In the genomic region with DNA sequence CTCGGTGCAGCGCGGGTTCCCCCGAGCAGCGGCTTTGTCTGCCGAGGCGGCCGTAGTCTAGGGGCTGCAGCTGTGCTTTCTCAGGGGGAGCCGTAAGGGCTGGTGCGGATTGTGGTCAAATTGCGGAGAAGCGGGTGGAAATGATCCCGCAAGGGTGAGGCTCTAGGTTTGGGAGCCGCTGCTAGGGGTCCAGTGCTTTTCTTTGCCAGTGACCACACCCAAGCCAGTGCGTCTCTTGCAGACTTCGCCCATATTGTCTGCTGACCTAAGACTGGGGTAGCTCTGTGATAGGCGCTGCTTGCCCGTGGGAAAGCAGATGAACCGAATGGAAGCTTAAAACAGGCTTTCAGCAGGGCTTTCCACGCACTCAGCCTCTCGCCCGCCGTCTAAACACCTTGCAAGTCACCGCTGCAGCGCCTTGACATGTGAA, we compare ENCODE assay signal across 11 cellular contexts. TPM values are rescaled to one million over a fixed set of nuclear protein-coding genes. Genes with fewer than 3 reads are reported as not detected.
DNase-seq lines count a peak whose midpoint lies in the region; ATAC-seq, FAIRE-seq and TF ChIP-seq lines count a peak whose summit lies in the region.
"Had no signal": no experiment of that assay in that cellular context is flagged by ENCODE, and none has a peak within 500 bp of the region (broad histone marks: within the 10 kb centered on the region; RNA-seq: fewer than 3 reads in every experiment).

No MANE protein-coding gene starts in this region.

- H3K23ac ChIP-seq in H1 (ENCODE audit: insufficient read length), result no peak overlapping the region
- H3K23ac ChIP-seq in neuronal stem cell (ENCODE audit: low read depth, low read length, poor library complexity), result peak overlapping the region; percentile 48

- POLR2A ChIA-PET in H1 (lab: Charles Lee; ENCODE audit: partially characterized antibody), result interaction anchor here (0.9 to 2.6 kb wide), 4 partner anchors 62 to 120 kb away, joined by 3 to 6 read pairs (median 4); partner anchors contain the start of gene MAPRE3

- TF ChIP-seq RAD21 in H1 (IDR thresholded peaks at IDR 0.05 in 1 of 2, conservative IDR thresholded peaks at IDR 0.05 in 1 of 2; ENCODE audit: low read depth in 2 of 2, low read length in 2 of 2), result no peak

- H3K18ac ChIP-seq in H1 (ENCODE audit: extremely low read depth, low read length), result no peak overlapping the region
- H3K18ac ChIP-seq in neuronal stem cell (ENCODE audit: low read length), result peak overlapping the region; percentile 98

- no peak overlapping the region for H2BK20ac ChIP-seq in H1 (ENCODE audit: low read length)

- H3K36me3 ChIP-seq in H1 (ENCODE audit: control insufficient read depth in 2 of 4, insufficient read depth in 4 of 4, low read length in 3 of 4), result no peaks in the 10 kb centered on the region
- peaks cover 3 to 44% of the 10 kb centered on the region in 2 donors for H3K36me3 ChIP-seq in neuronal stem cell (replicated peaks in 1 of 2; ENCODE audit: control insufficient read depth in 2 of 2, insufficient read depth in 2 of 2, low read length in 2 of 2)
- H3K36me3 ChIP-seq: tibial nerve had no signal

- no peak overlapping the region for H2BK120ac ChIP-seq in H1 (replicated peaks; ENCODE audit: low read depth, low read length)
- peak overlapping the region; percentile 17 for H2BK120ac ChIP-seq in neuronal stem cell (ENCODE audit: low read depth, low read length)

- no peak for ATAC-seq in HG03432 (IDR thresholded peaks at IDR 0.05; ENCODE audit: unreplicated experiment)
- no peak for ATAC-seq in stimulated activated naive CD8-positive, alpha-beta T cell treated with anti-CD3 and anti-CD28 coated beads, Interleukin-15, Interleukin-2, amounts not matched to agents 100 U/mL and 50 U/mL, for 24 hours

- H3K4me2 ChIP-seq in H1 (ENCODE audit: insufficient read depth in 1 of 2, low read depth in 2 of 2, low read length in 2 of 2) (peak overlapping the region; percentile 86 to 92), neuronal stem cell (ENCODE audit: insufficient read depth, low read length, poor library complexity, severe bottlenecking) (peak overlapping the region; percentile 98)

- no peak overlapping the region for H2AK5ac ChIP-seq in H1 (ENCODE audit: low read depth, low read length)
- peak overlapping the region; percentile 95 for H2AK5ac ChIP-seq in neuronal stem cell (ENCODE audit: low read depth, low read length)

- DNase-seq in NCI-H1092 treated with DMSO at 0.1 percent for 48 hours (lab: John Stamatoyannopoulos, UW) (peak; percentile 33), NCI-H1092 (lab: John Stamatoyannopoulos, UW) (no peak), NCI-H146 (lab: John Stamatoyannopoulos, UW) (peak; percentile 57), H1 (ENCODE audit: low read depth in 1 of 2, low spot score in 2 of 2) (no peak), neuronal stem cell (ENCODE audit: low spot score) (no peak), foreskin fibroblast (no peak)
- DNase-seq in stimulated activated naive CD8-positive, alpha-beta T cell treated with anti-CD3 and anti-CD28 coated beads, Interleukin-15, Interleukin-2, amounts not matched to agents 100 U/mL and 50 U/mL, for 24 hours, result no peak
- DNase-seq: aorta had no signal

- H3K9ac ChIP-seq in H1 (replicated peaks in 1 of 4; ENCODE audit: extremely low read depth in 1 of 4, low read depth in 3 of 4, low read length in 3 of 4) (no peak overlapping the region), neuronal stem cell (ENCODE audit: low read depth, low read length, poor library complexity) (peak overlapping the region; percentile 97)

- H2AFZ ChIP-seq in H1 (ENCODE audit: low read length) (no peak overlapping the region), neuronal stem cell (ENCODE audit: low read length) (peak overlapping the region; percentile 89)

- no peak overlapping the region for H2BK15ac ChIP-seq in H1 (ENCODE audit: low read length)
- no peak overlapping the region for H2BK15ac ChIP-seq in neuronal stem cell (ENCODE audit: low read length)

- TF ChIP-seq POLR2A in H1 (IDR thresholded peaks at IDR 0.05; ENCODE audit: control extremely low read depth in 1 of 2, low read depth in 2 of 2, low read length in 2 of 2), result no peak

- H4K8ac ChIP-seq in H1 (ENCODE audit: extremely low read depth, insufficient read depth, low read length), result no peak overlapping the region
- no peak overlapping the region for H4K8ac ChIP-seq in neuronal stem cell (ENCODE audit: low read depth, low read length)

- FAIRE-seq in H1 (lab: Jason Lieb, UNC), result no peak

- H3K4me3 ChIP-seq in H1 (ENCODE audit: extremely low read depth in 1 of 4, insufficient read depth in 2 of 4, low read depth in 3 of 4, low read length in 4 of 4), result peak overlapping the region; percentile 61 to 91 (median 76)
- H3K4me3 ChIP-seq in neuronal stem cell (ENCODE audit: low read length in 2 of 2), result peak overlapping the region; percentile 90 to 99
- H3K4me3 ChIP-seq in foreskin fibroblast (ENCODE audit: low read depth in 1 of 2, low read length in 2 of 2), result no peak overlapping the region

- peaks cover 11 to 20% of the 10 kb centered on the region in 2 experiments for H4K20me1 ChIP-seq in H1 (replicated peaks in 1 of 2; ENCODE audit: control insufficient read depth in 1 of 2, insufficient read depth in 2 of 2, low read length in 2 of 2)

- H3K9me3 ChIP-seq in H1 (ENCODE audit: insufficient read depth in 2 of 2, low read depth in 1 of 2, low read length in 1 of 2) (no peaks in the 10 kb centered on the region), neuronal stem cell (replicated peaks in 1 of 2; ENCODE audit: control insufficient read depth in 2 of 2, insufficient read depth in 1 of 2, low read depth in 1 of 2, low read length in 2 of 2) (no peaks in the 10 kb centered on the region)
- H3K9me3 ChIP-seq: tibial nerve had no signal

- TF ChIP-seq CTCF in H1 (IDR thresholded peaks at IDR 0.05; ENCODE audit: control extremely low read depth in 1 of 3, insufficient read depth in 1 of 3, low read depth in 1 of 3, low read length in 3 of 3) (no peak), foreskin fibroblast (IDR thresholded peaks at IDR 0.05; ENCODE audit: low read depth, low read length) (no peak)

- H3K27ac ChIP-seq in H1 (ENCODE audit: low read depth, low read length), result no peak overlapping the region
- H3K27ac ChIP-seq in neuronal stem cell (replicated peaks; ENCODE audit: low read length), result no peak overlapping the region
- H3K27ac ChIP-seq: tibial nerve had no signal

- whole genome bisulfite sequencing in H1 (ENCODE audit: extremely low coverage in 1 of 2, insufficient coverage in 1 of 2, insufficient read length in 1 of 2, insufficient replicate concordance in 2 of 2, low coverage in 1 of 2, low lambda C conversion rate in 2 of 2, missing lambda C conversion rate in 1 of 2), 2 experiments, result 30% methylated on average over 21 of the region's 25 CpGs; no CpG with 5 or more reads in 1 of the 2 experiments
- WGBS in neuronal stem cell (ENCODE audit: extremely low coverage in 2 of 2, insufficient read length in 2 of 2, insufficient replicate concordance in 1 of 2), 2 donors, result no CpG with 5 or more reads among the region's 25 CpGs

- H2BK12ac ChIP-seq in H1 (ENCODE audit: low read depth, low read length), result no peak overlapping the region
- no peak overlapping the region for H2BK12ac ChIP-seq in neuronal stem cell (ENCODE audit: low read length)

- H3K4me1 ChIP-seq in H1 (replicated peaks in 1 of 4; ENCODE audit: control insufficient read depth in 3 of 4, insufficient read depth in 4 of 4, low read length in 3 of 4) (peaks cover 0 to 22% (median 8%) of the 10 kb centered on the region in 4 experiments; a peak in 4 of 7 replicates), neuronal stem cell (ENCODE audit: control insufficient read depth in 2 of 2, insufficient read depth in 1 of 2, low read depth in 1 of 2, low read length in 2 of 2) (peaks cover 21 to 31% of the 10 kb centered on the region in 2 donors)

- H3K56ac ChIP-seq in H1 (replicated peaks; ENCODE audit: insufficient read length, low read depth, low read length), result no peak overlapping the region

- H2BK5ac ChIP-seq in H1 (ENCODE audit: low read depth, low read length) (no peak overlapping the region), neuronal stem cell (ENCODE audit: low read length) (peak overlapping the region; percentile 70)

- H3K27me3 ChIP-seq in H1 (replicated peaks in 1 of 4; ENCODE audit: control insufficient read depth in 3 of 4, extremely low read depth in 1 of 4, insufficient read depth in 3 of 4, low read length in 3 of 4) (peaks cover 30 to 76% (median 59%) of the 10 kb centered on the region in 4 experiments), neuronal stem cell (ENCODE audit: control insufficient read depth in 3 of 3, insufficient read depth in 3 of 3, low read depth in 1 of 3, low read length in 3 of 3) (peaks cover 0 to 11% (median 3%) of the 10 kb centered on the region in 3 experiments)

- H4K91ac ChIP-seq in H1 (replicated peaks; ENCODE audit: insufficient read length, low read length) (no peak overlapping the region), neuronal stem cell (ENCODE audit: low read depth, low read length, poor library complexity) (peak overlapping the region; percentile 66)

- H3K79me2 ChIP-seq in H1 (ENCODE audit: control insufficient read depth in 1 of 2, insufficient read depth in 2 of 2, low read length in 2 of 2), result no peaks in the 10 kb centered on the region

- H3K79me1 ChIP-seq in H1 (ENCODE audit: low read depth, low read length) (no peaks in the 10 kb centered on the region), neuronal stem cell (ENCODE audit: low read depth, low read length) (peaks cover 2% of the 10 kb centered on the region)

- H3K4ac ChIP-seq in H1 (replicated peaks; ENCODE audit: insufficient read length, low read depth, low read length) (no peak overlapping the region), neuronal stem cell (ENCODE audit: low read length) (no peak overlapping the region)

- no peak overlapping the region for H4K5ac ChIP-seq in H1 (ENCODE audit: insufficient read length, low read depth, low read length)

- peaks cover 16% of the 10 kb centered on the region; the same call in 1 of the 2 replicates for H3K23me2 ChIP-seq in H1 (ENCODE audit: low read depth, low read length)

- H3K14ac ChIP-seq in H1 (ENCODE audit: insufficient read length) (no peak overlapping the region), neuronal stem cell (ENCODE audit: low read length) (no peak overlapping the region)

- TF ChIP-seq EP300 in H1 (IDR thresholded peaks at IDR 0.05; ENCODE audit: borderline replicate concordance in 1 of 2, low read depth in 2 of 2, low read length in 2 of 2), result no peak

- CTCF ChIA-PET in H1 (lab: Charles Lee; ENCODE audit: partially characterized antibody), result interaction anchor here (0.6 to 14.4 kb wide), 11 partner anchors 9 to 168 kb away, joined by 3 to 235 read pairs (median 4); no protein-coding TSS in a partner anchor

RNA-seq across cellular contexts. Expression of gene DPYSL5, which starts 2.1 kb away (rescaled TPM):
- 16.3 and 16.4 TPM in 2 replicates for total RNA-seq in H1 (2021; fragmentation: NEBNext Ultra II Directional; extraction: Animal tissue kit (Norgen Biotek cat#: 25700))
- polyA plus RNA-seq in H1 (2011; rRNA removed), result 11.9 and 14.1 TPM in 2 replicates
- polyA plus RNA-seq in H1 (2011; cell fraction: cytosol; rRNA removed), result 12.9 TPM
- polyA plus RNA-seq in H1 (2011; cell fraction: nucleus; rRNA removed), result 13.3 TPM
- polyA plus RNA-seq in H1 (2012, experiment 1 of 2), result 16.3 to 19.4 TPM (median 17.9 TPM) in 4 replicates
- 14.1 TPM for polyA plus RNA-seq in H1 (2012, experiment 2 of 2)
- polyA plus RNA-seq in H1 (2013, experiment 1 of 2), result 2.7 TPM
- polyA plus RNA-seq in H1 (2013, experiment 2 of 2), result 2.9 TPM
- polyA minus RNA-seq in H1 (2011; rRNA and poly(A)+ RNA removed), result 32.4 and 35.8 TPM in 2 replicates
- 7.0 TPM for polyA minus RNA-seq in H1 (2011; cell fraction: cytosol; rRNA and poly(A)+ RNA removed)
- polyA minus RNA-seq in H1 (2011; cell fraction: nucleus; rRNA and poly(A)+ RNA removed), result 9.8 TPM
- polyA plus RNA-seq in neuronal stem cell (2013, experiment 1 of 2), result 77.1 TPM
- polyA plus RNA-seq in neuronal stem cell (2013, experiment 2 of 2), result 77.6 TPM
- total RNA-seq: aorta, mesenteric fat pad, tibial nerve had no signal
- polyA plus RNA-seq: aorta had no signal

Comparison
In these comparisons a context has a peak if more than half of its experiments do, and no peak if none do; other contexts are left out.
1. DNase-seq: peak in NCI-H1092 treated with DMSO at 0.1 percent for 48 hours (single experiment) and NCI-H146 (single experiment); none in NCI-H1092 (single experiment), H1 (0 of 2), neuronal stem cell (single experiment), stimulated activated naive CD8-positive, alpha-beta T cell treated with anti-CD3 and anti-CD28 coated beads, Interleukin-15, Interleukin-2, amounts not matched to agents 100 U/mL and 50 U/mL, for 24 hours (single experiment) and foreskin fibroblast (0 of 2).
2. H3K4me3 ChIP-seq: peak in H1 (4 of 4) and neuronal stem cell (2 of 2); none in foreskin fibroblast (0 of 2).